8 cellular contexts compared by ENCODE assay signal in the genomic region with DNA sequence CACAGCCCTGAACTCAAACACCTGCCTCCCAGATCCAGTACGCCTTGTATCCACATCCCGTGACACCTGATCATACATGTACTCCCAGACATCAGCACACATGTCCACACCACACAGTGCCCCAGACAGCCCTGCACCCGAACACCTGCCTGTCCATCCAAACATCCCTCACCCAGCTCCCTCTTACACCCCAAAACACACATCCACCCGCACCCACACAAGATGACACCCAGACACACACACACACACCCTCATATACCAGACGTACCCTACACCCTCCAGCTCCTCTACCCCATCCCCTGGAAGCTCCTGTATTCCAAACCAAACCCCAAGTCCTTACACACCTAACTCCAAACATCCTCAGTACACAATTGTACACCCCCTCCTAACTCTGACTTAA. TPM values are rescaled to one million over a fixed set of nuclear protein-coding genes. Genes with fewer than 3 reads are reported as not detected.
DNase-seq lines count a peak whose midpoint lies in the region; ATAC-seq and TF ChIP-seq lines count a peak whose summit lies in the region.

No MANE protein-coding gene starts in this region.

- H3K9me3 Mint-ChIP-seq in activated CD4-positive, alpha-beta T cell treated with anti-CD3 and anti-CD28 coated beads, Interleukin-2, amount 10 ng/mL, durations not matched to agents 7 days and 5 days = no peaks in the 10 kb centered on the region

- H3K27me3 Mint-ChIP-seq in activated CD4-positive, alpha-beta T cell treated with anti-CD3 and anti-CD28 coated beads, Interleukin-2, amount 10 ng/mL, durations not matched to agents 7 days and 5 days = no peaks in the 10 kb centered on the region

- H3K4me1 ChIP-seq in lung (ENCODE audit: control insufficient read depth in 2 of 2, insufficient read depth in 2 of 2, low read length in 2 of 2) (peaks cover 0 to 21% of the 10 kb centered on the region in 2 donors), thoracic aorta (ENCODE audit: control insufficient read depth in 1 of 2, low read depth in 2 of 2) (peaks cover 32 to 37% of the 10 kb centered on the region in 2 donors)

- peak overlapping the region; percentile 76 for H3K4me3 Mint-ChIP-seq in activated CD4-positive, alpha-beta T cell treated with anti-CD3 and anti-CD28 coated beads, Interleukin-2, amount 10 ng/mL, durations not matched to agents 7 days and 5 days

- H3K27me3 ChIP-seq in brain microvascular endothelial cell (replicated peaks) (no peaks in the 10 kb centered on the region), lung (ENCODE audit: control insufficient read depth, insufficient read depth) (no peaks in the 10 kb centered on the region), thoracic aorta (replicated peaks; ENCODE audit: insufficient read depth) (no peaks in the 10 kb centered on the region)

- peak overlapping the region; percentile 72 for H3K27ac Mint-ChIP-seq in activated CD4-positive, alpha-beta T cell treated with anti-CD3 and anti-CD28 coated beads, Interleukin-2, amount 10 ng/mL, durations not matched to agents 7 days and 5 days

- no peak for TF ChIP-seq CTCF in brain microvascular endothelial cell (IDR thresholded peaks at IDR 0.05; ENCODE audit: low read depth, low read length, missing control alignments)
- TF ChIP-seq CTCF in lung (IDR thresholded peaks at IDR 0.05; ENCODE audit: control extremely low read depth, extremely low read depth) = no peak
- no peak for TF ChIP-seq CTCF in thoracic aorta (IDR thresholded peaks at IDR 0.05)
- TF ChIP-seq CTCF in GM20000 (IDR thresholded peaks at IDR 0.05; ENCODE audit: extremely low read depth, missing control alignments) = no peak

- WGBS in lung, 2 donors = 74 to 85% methylated on average over 5 of the region's 5 CpGs

- CTCF ChIA-PET in activated CD4-positive, alpha-beta T cell treated with anti-CD3 and anti-CD28 coated beads, Interleukin-2, amount 10 ng/mL, durations not matched to agents 7 days and 5 days (lab: Charles Lee) = interaction anchor here (0.9 to 1.4 kb wide), 3 partner anchors 13 to 24 kb away, joined by 4 to 5 read pairs (median 4); a partner anchor contains a TSS

- H3K36me3 ChIP-seq in brain microvascular endothelial cell (replicated peaks) (no peaks in the 10 kb centered on the region), lung (ENCODE audit: control insufficient read depth in 2 of 2, insufficient read depth in 2 of 2, low read length in 2 of 2) (peaks cover 0 to 7% of the 10 kb centered on the region in 2 donors), thoracic aorta (peaks cover 5% of the 10 kb centered on the region)

- in situ Hi-C loops in brain microvascular endothelial cell (cut with HindIII; ENCODE audit: low pct_ligation_motif_present, low sequenced_read_pairs) = no loop called here

- no peaks in the 10 kb centered on the region for H3K9me3 ChIP-seq in lung (ENCODE audit: control insufficient read depth in 2 of 2, insufficient read depth in 1 of 2, low read length in 1 of 2)
- no peaks in the 10 kb centered on the region for H3K9me3 ChIP-seq in thoracic aorta

- ATAC-seq in lung (ENCODE audit: insufficient read depth, low FRiP score) = no peak
- ATAC-seq in thoracic aorta (ENCODE audit: insufficient number of reproducible peaks, low FRiP score, low read depth) = no peak

- H3K4me1 Mint-ChIP-seq in activated CD4-positive, alpha-beta T cell treated with anti-CD3 and anti-CD28 coated beads, Interleukin-2, amount 10 ng/mL, durations not matched to agents 7 days and 5 days = peaks cover 41% of the 10 kb centered on the region

- peak overlapping the region; percentile 58 for H3K4me3 ChIP-seq in brain microvascular endothelial cell (ENCODE audit: low read depth, low read length)
- H3K4me3 ChIP-seq in lung = peak overlapping the region; percentile 66
- peak overlapping the region; percentile 89 for H3K4me3 ChIP-seq in thoracic aorta

- peaks cover 5% of the 10 kb centered on the region for H3K36me3 Mint-ChIP-seq in activated CD4-positive, alpha-beta T cell treated with anti-CD3 and anti-CD28 coated beads, Interleukin-2, amount 10 ng/mL, durations not matched to agents 7 days and 5 days (ENCODE audit: low read depth)

- POLR2A ChIA-PET in activated CD4-positive, alpha-beta T cell treated with anti-CD3 and anti-CD28 coated beads, Interleukin-2, amount 10 ng/mL, durations not matched to agents 7 days and 5 days (lab: Charles Lee) = no interaction called here

- no peak for DNase-seq in activated CD4-positive, alpha-beta T cell treated with anti-CD3 and anti-CD28 coated beads, Interleukin-2, amount 10 ng/mL, durations not matched to agents 7 days and 5 days
- no peak for DNase-seq in activated CD4-positive, alpha-beta T cell treated with anti-CD3 and anti-CD28 coated beads, Interleukin-2, amount 50 U/mL, for 1 hour
- DNase-seq in brain microvascular endothelial cell (no peak), lung (ENCODE audit: low spot score) (no peak), thoracic aorta (ENCODE audit: low spot score) (no peak), DMS114 treated with DMSO at 0.1 percent for 48 hours (lab: John Stamatoyannopoulos, UW; ENCODE audit: unreplicated experiment) (no peak), GM20000 (ENCODE audit: low spot score) (no peak)
- DNase-seq in activated CD4-positive, alpha-beta T cell treated with anti-CD3 and anti-CD28 coated beads for 4 hours = no peak

- no peak overlapping the region for H3K27ac ChIP-seq in brain microvascular endothelial cell
- peak overlapping the region in 1 of 2 donors; percentile 87 for H3K27ac ChIP-seq in lung (ENCODE audit: low read depth in 1 of 2, low read length in 1 of 2)
- peak overlapping the region; percentile 91 to 93 for H3K27ac ChIP-seq in thoracic aorta

RNA-seq across cellular contexts. Expression of a gene that starts 0.7 kb away (rescaled TPM):
- 10 to 100 TPM; 18.8 to 19.0 TPM for total RNA-seq in activated CD4-positive, alpha-beta T cell treated with anti-CD3 and anti-CD28 coated beads, Interleukin-2, amount 10 ng/mL, durations not matched to agents 7 days and 5 days
- total RNA-seq in lung = 10 to 100 TPM; 21.7 to 35.0 TPM
- 10 to 100 TPM; 30.5 to 43.9 TPM for polyA plus RNA-seq in lung
- 10 to 100 TPM; 50.9 to 69.7 TPM for total RNA-seq in thoracic aorta

RNA-seq across cellular contexts. Expression of a gene that starts 19.3 kb away (rescaled TPM):
- total RNA-seq in activated CD4-positive, alpha-beta T cell treated with anti-CD3 and anti-CD28 coated beads, Interleukin-2, amount 10 ng/mL, durations not matched to agents 7 days and 5 days = 10 to 100 TPM; 42.3 to 47.9 TPM
- 10 to 100 TPM; 29.3 to 31.2 TPM for total RNA-seq in lung
- 10 to 100 TPM; 13.2 to 17.3 TPM for polyA plus RNA-seq in lung
- total RNA-seq in thoracic aorta = 10 to 100 TPM; 23.0 to 26.3 TPM

RNA-seq across cellular contexts. Expression of a gene that starts 23.3 kb away (rescaled TPM):
- 10 to 100 TPM; 77.6 to 82.3 TPM for total RNA-seq in activated CD4-positive, alpha-beta T cell treated with anti-CD3 and anti-CD28 coated beads, Interleukin-2, amount 10 ng/mL, durations not matched to agents 7 days and 5 days
- total RNA-seq in lung (10 to 100 TPM; 48.7 to 62.3 TPM), thoracic aorta (10 to 100 TPM; 61.7 to 73.6 TPM)
- 10 to 100 TPM; 41.6 to 57.8 TPM for polyA plus RNA-seq in lung

RNA-seq across cellular contexts. Expression of a gene that starts 23.9 kb away (rescaled TPM):
- total RNA-seq in activated CD4-positive, alpha-beta T cell treated with anti-CD3 and anti-CD28 coated beads, Interleukin-2, amount 10 ng/mL, durations not matched to agents 7 days and 5 days = 100 to 1,000 TPM; 258 to 299 TPM
- 100 to 1,000 TPM in 1 of 2 donors, 10 to 100 TPM in 1; 74.9 to 174 TPM for total RNA-seq in lung
- polyA plus RNA-seq in lung = 100 to 1,000 TPM in 1 of 2 donors, 10 to 100 TPM in 1; 85.3 to 239 TPM
- 100 to 1,000 TPM; 196 to 204 TPM for total RNA-seq in thoracic aorta

RNA-seq across cellular contexts. Expression of a gene that starts 37.5 kb away (rescaled TPM):
- total RNA-seq in activated CD4-positive, alpha-beta T cell treated with anti-CD3 and anti-CD28 coated beads, Interleukin-2, amount 10 ng/mL, durations not matched to agents 7 days and 5 days = 10 to 100 TPM; 51.3 to 51.6 TPM
- 10 to 100 TPM; 18.4 to 26.4 TPM for total RNA-seq in lung
- polyA plus RNA-seq in lung = 10 to 100 TPM in 1 of 2 donors, 1 to 10 TPM in 1; 8.3 to 13.7 TPM
- total RNA-seq in thoracic aorta = 10 to 100 TPM; 16.4 to 21.0 TPM
